In genomic region chr16:47492428-47493357, GRCh38 we compare ENCODE assay signal across 8 cellular contexts.
A peak's percentile ranks its signal among the peaks of the same experiment; 100 is the strongest.
DNase-seq lines count a peak whose midpoint lies in the region; ATAC-seq, FAIRE-seq and TF ChIP-seq lines count a peak whose summit lies in the region.

No MANE protein-coding gene starts in this region.

- ATAC-seq in GM21515 (IDR thresholded peaks at IDR 0.05; ENCODE audit: unreplicated experiment): peak; percentile 48
- no peak for ATAC-seq in HG02840 (IDR thresholded peaks at IDR 0.05; ENCODE audit: low FRiP score, unreplicated experiment)

- peak; percentile 32 for DNase-seq in GM13977 (ENCODE audit: low spot score)
- DNase-seq in KBM-7: peak; percentile 92
- peak; percentile 38 for DNase-seq in astrocyte of the spinal cord (ENCODE audit: low read depth, low spot score)
- peak; percentile 76 for DNase-seq in medulla oblongata (ENCODE audit: extremely low spot score)
- peak; percentile 34 for DNase-seq in urothelium cell line (ENCODE audit: low spot score)
- no peak for DNase-seq in stimulated activated naive CD4-positive, alpha-beta T cell (lab: John Stamatoyannopoulos, UW)

- no peak for FAIRE-seq in urothelium cell line (lab: Jason Lieb, UNC)

- H3K4me3 ChIP-seq in astrocyte of the spinal cord (ENCODE audit: low read depth, low read length): no peak overlapping the region

- no peak for TF ChIP-seq CTCF in GM13977 (IDR thresholded peaks at IDR 0.05; ENCODE audit: extremely low read depth, insufficient read depth, missing control alignments)
- no peak for TF ChIP-seq CTCF in astrocyte of the spinal cord (IDR thresholded peaks at IDR 0.05; ENCODE audit: low read depth, low read length)

- in situ Hi-C loops in GM13977 (cut with MboI; ENCODE audit: low pct_unique_long_range_greater_than_20kb, low sequenced_read_pairs, unreplicated experiment) (no loop called here), KBM-7 (cut with MboI; ENCODE audit: low pct_unique_long_range_greater_than_20kb, low sequenced_read_pairs) (no loop called here), astrocyte of the spinal cord (cut with HindIII; ENCODE audit: low sequenced_read_pairs) (no loop called here)

Comparison
In these comparisons a context has a peak if more than half of its experiments do, and no peak if none do; other contexts are left out.
1. DNase-seq: peak in GM13977 (single experiment), KBM-7 (single experiment), astrocyte of the spinal cord (single experiment), medulla oblongata (single experiment) and urothelium cell line (single experiment); none in stimulated activated naive CD4-positive, alpha-beta T cell (0 of 6).